In the genomic region with DNA sequence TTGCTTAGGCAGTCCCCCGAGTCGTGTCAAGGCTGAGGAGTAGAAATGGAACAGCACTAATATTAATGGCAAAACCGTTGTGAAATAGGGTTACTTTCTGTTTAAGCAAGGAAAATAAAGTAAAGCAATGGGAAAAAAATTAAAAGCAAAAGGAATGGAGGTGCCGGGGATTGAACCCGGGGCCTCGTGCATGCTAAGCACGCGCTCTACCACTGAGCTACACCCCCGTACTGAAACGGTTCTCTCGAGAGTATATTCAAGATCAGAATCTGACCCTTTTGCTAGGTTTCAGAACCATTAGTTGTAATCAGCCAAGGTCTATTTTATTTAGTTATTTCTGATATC, we compare ENCODE assay signal across 1 cellular context.
TF ChIP-seq lines count a peak whose summit lies in the region.

No MANE protein-coding gene starts in this region.

TF ChIP-seq in HepG2, 621 proteins besides CTCF, POLR2A, EP300 and RAD21 (continued from another document):
- TF ChIP-seq, protein P1, sequence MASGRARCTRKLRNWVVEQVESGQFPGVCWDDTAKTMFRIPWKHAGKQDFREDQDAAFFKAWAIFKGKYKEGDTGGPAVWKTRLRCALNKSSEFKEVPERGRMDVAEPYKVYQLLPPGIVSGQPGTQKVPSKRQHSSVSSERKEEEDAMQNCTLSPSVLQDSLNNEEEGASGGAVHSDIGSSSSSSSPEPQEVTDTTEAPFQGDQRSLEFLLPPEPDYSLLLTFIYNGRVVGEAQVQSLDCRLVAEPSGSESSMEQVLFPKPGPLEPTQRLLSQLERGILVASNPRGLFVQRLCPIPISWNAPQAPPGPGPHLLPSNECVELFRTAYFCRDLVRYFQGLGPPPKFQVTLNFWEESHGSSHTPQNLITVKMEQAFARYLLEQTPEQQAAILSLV (CRISPR knock-in tag; IDR thresholded peaks at IDR 0.05; ENCODE audit: borderline replicate concordance) = no peak
- TF ChIP-seq, protein P2, sequence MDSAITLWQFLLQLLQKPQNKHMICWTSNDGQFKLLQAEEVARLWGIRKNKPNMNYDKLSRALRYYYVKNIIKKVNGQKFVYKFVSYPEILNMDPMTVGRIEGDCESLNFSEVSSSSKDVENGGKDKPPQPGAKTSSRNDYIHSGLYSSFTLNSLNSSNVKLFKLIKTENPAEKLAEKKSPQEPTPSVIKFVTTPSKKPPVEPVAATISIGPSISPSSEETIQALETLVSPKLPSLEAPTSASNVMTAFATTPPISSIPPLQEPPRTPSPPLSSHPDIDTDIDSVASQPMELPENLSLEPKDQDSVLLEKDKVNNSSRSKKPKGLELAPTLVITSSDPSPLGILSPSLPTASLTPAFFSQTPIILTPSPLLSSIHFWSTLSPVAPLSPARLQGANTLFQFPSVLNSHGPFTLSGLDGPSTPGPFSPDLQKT (CRISPR knock-in tag; IDR thresholded peaks at IDR 0.05; ENCODE audit: borderline replicate concordance) = no peak
- TF ChIP-seq FIP1L1 (IDR thresholded peaks at IDR 0.05; ENCODE audit: borderline replicate concordance, insufficient read depth, low read depth, low read length) (no peak), RARG (CRISPR knock-in tag; IDR thresholded peaks at IDR 0.05; ENCODE audit: low read depth) (no peak), NR2F2 (IDR thresholded peaks at IDR 0.05; ENCODE audit: borderline replicate concordance, low read depth) (peak; percentile 61; the same call in 1 of the 2 replicates), ZSCAN12 (CRISPR knock-in tag; IDR thresholded peaks at IDR 0.05) (no peak), KDM5A (IDR thresholded peaks at IDR 0.05; ENCODE audit: borderline replicate concordance, low read length) (peak; percentile 35; the same call in 1 of the 2 replicates), NFIC (IDR thresholded peaks at IDR 0.05; ENCODE audit: low read length) (peak; percentile 72)
- TF ChIP-seq, protein P3, sequence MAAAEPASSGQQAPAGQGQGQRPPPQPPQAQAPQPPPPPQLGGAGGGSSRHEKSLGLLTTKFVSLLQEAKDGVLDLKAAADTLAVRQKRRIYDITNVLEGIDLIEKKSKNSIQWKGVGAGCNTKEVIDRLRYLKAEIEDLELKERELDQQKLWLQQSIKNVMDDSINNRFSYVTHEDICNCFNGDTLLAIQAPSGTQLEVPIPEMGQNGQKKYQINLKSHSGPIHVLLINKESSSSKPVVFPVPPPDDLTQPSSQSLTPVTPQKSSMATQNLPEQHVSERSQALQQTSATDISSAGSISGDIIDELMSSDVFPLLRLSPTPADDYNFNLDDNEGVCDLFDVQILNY (CRISPR knock-in tag; conservative IDR thresholded peaks at IDR 0.05) = no peak
